8 cellular contexts compared by ENCODE assay signal in the genomic region with DNA sequence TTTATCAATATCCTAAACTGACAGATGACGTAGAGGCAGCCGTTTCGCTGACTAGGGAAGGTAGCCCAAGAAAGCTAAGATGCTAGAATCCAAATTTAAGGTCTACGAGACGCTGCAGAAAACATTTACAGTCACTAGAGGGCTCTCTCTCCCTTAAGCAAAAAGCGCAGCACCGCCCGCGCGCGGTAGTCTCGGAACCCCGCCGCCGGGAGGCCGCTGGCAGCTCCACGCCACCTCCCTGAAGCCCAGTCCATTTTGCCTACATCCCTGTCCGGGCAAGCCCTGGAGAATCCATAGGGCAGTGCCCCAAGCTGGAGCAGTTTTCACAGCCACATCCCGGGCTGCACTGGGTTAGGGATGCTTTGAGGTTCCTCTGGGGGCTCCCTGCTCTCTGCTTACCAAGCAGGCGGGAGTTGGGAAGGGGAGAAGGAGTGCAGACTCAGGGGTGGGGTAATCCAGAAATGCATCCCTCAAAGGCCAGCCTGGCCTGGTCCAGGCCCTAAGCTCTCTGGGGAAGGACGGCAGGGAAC. TPM values are rescaled to one million over a fixed set of nuclear protein-coding genes. Genes with fewer than 3 reads are reported as not detected.
DNase-seq lines count a peak whose midpoint lies in the region; ATAC-seq and TF ChIP-seq lines count a peak whose summit lies in the region.

No MANE protein-coding gene starts in this region.

- no peak overlapping the region for H3K9ac ChIP-seq in HCT116 (ENCODE audit: low read length)

- H3K9me2 ChIP-seq in HCT116 (ENCODE audit: insufficient read depth), result no peaks in the 10 kb centered on the region

- peak overlapping the region; percentile 63 for H3K4me2 ChIP-seq in HCT116 (ENCODE audit: low read length)

- peaks cover 0 to 22% of the 10 kb centered on the region in 2 experiments; a peak in 3 of 4 replicates for H3K4me1 ChIP-seq in HCT116 (ENCODE audit: control insufficient read depth in 1 of 2, insufficient read depth in 2 of 2, low read length in 2 of 2)

- TF ChIP-seq CTCF in HCT116 (IDR thresholded peaks at IDR 0.05 in 2 of 3, conservative IDR thresholded peaks at IDR 0.05 in 1 of 3; ENCODE audit: borderline replicate concordance in 1 of 3, insufficient read depth in 1 of 3, low read depth in 2 of 3, low read length in 2 of 3) (peak; percentile 79 to 97 (median 84)), chondrocyte (IDR thresholded peaks at IDR 0.05) (peak; percentile 90)

- H2AFZ ChIP-seq in HCT116 (ENCODE audit: low read depth, low read length, poor library complexity, severe bottlenecking), result peak overlapping the region; percentile 81

- H3K4me3 Mint-ChIP-seq in chondrocyte (ENCODE audit: unreplicated experiment), result peak overlapping the region; percentile 25

- no peaks in the 10 kb centered on the region for H3K9me3 Mint-ChIP-seq in chondrocyte (ENCODE audit: low read depth)

- TF ChIP-seq RAD21 in HCT116 (IDR thresholded peaks at IDR 0.05; ENCODE audit: low read depth), result peak; percentile 97

- peaks cover 16% of the 10 kb centered on the region for H3K4me1 Mint-ChIP-seq in chondrocyte (ENCODE audit: low read depth)

- no TSS peak for BruUV-seq in HCT116 (replicated peaks; lab: Mats Ljungman, UMichigan)

- H3K27ac ChIP-seq in HCT116 (ENCODE audit: low read depth, low read length), result no peak overlapping the region
- H3K27ac ChIP-seq in layer of hippocampus (ENCODE audit: low read depth, low read length), result peak overlapping the region; percentile 53

- RAD21 ChIA-PET in HCT116 (lab: Charles Lee; ENCODE audit: low non-redundant PET in 1 of 2, low total read pairs in 2 of 2, uncharacterized antibody in 2 of 2, unreplicated experiment in 2 of 2), result interaction anchor here (0.6 to 2.1 kb wide), 13 partner anchors 29 to 170 kb away, joined by 3 to 16 read pairs (median 5); no protein-coding TSS in a partner anchor

- CTCF ChIA-PET in HCT116 (lab: Charles Lee), result interaction anchor here (0.6 to 4.2 kb wide), 34 partner anchors 10 to 457 kb away, joined by 3 to 93 read pairs (median 5); a partner anchor contains a TSS

- peaks cover 51% of the 10 kb centered on the region for H3K27me3 Mint-ChIP-seq in chondrocyte (ENCODE audit: low read depth)

- DNase-seq in AML-193 (lab: John Stamatoyannopoulos, UW) (peak; percentile 50 to 60), HCT116 (ENCODE audit: low read depth, low spot score) (peak; percentile 64), NCI-H446 treated with DMSO at 0.1 percent for 48 hours (lab: John Stamatoyannopoulos, UW) (peak; percentile 60), chondrocyte (ENCODE audit: low spot score) (no peak)
- DNase-seq in activated CD4-positive, CD25-positive, alpha-beta regulatory T cell treated with anti-CD3 and anti-CD28 coated beads, Interleukin-2, amount 50 U/mL, for 72 hours, result peak; percentile 60
- DNase-seq in stimulated activated CD4-positive, alpha-beta T cell treated with anti-CD3 and anti-CD28 coated beads, Interleukin-2, amount 100 ng/mL, for 4 hours (ENCODE audit: low read depth), result peak; percentile 35

- ATAC-seq in HCT116 (peak; percentile 80), HG02938 (IDR thresholded peaks at IDR 0.05; ENCODE audit: unreplicated experiment) (no peak)

- no peak for TF ChIP-seq POLR2A in HCT116 (IDR thresholded peaks at IDR 0.05; ENCODE audit: borderline replicate concordance, extremely low read depth, insufficient read depth, insufficient read length)

- no peaks in the 10 kb centered on the region for H3K27me3 ChIP-seq in HCT116 (ENCODE audit: insufficient read depth, low read length)
- peaks cover 23% of the 10 kb centered on the region for H3K27me3 ChIP-seq in layer of hippocampus (ENCODE audit: control insufficient read depth, insufficient read depth, low read length)

- intact Hi-C loops in HCT116 (cut with micrococcal nuclease), result loop anchor here (1.0 to 2.0 kb wide), 4 partner anchors 76 to 240 kb away; a partner anchor contains a TSS

- no peaks in the 10 kb centered on the region for H4K20me1 ChIP-seq in HCT116 (ENCODE audit: insufficient read depth)

- POLR2A ChIA-PET in HCT116 (lab: Charles Lee), result interaction anchor here (0.8 to 1.5 kb wide), 3 partner anchors 11 to 164 kb away, joined by 3 to 5 read pairs (median 3); no protein-coding TSS in a partner anchor

- no peaks in the 10 kb centered on the region for H3K36me3 ChIP-seq in HCT116 (ENCODE audit: control insufficient read depth in 1 of 2, insufficient read depth in 2 of 2, low read length in 2 of 2)

- no peaks in the 10 kb centered on the region for H3K79me2 ChIP-seq in HCT116 (ENCODE audit: insufficient read depth, low read length)

- H3K9me3 ChIP-seq in HCT116 (ENCODE audit: control insufficient read depth in 1 of 2, insufficient read depth in 1 of 2, low read depth in 1 of 2, low read length in 2 of 2), result no peaks in the 10 kb centered on the region

- no peaks in the 10 kb centered on the region for H3K36me3 Mint-ChIP-seq in chondrocyte (ENCODE audit: low read depth)

- H3K4me3 ChIP-seq in HCT116 (replicated peaks in 1 of 2; ENCODE audit: low read depth in 1 of 2, low read length in 2 of 2), result no peak overlapping the region; a peak in 1 of 4 replicates

- H3K27ac Mint-ChIP-seq in chondrocyte (ENCODE audit: unreplicated experiment), result no peak overlapping the region

TF ChIP-seq in HCT116, 20 proteins besides CTCF, POLR2A, EP300 and RAD21:
- no peak for TF ChIP-seq CBX3 (IDR thresholded peaks at IDR 0.05; ENCODE audit: low read depth)
- TF ChIP-seq YY1 (IDR thresholded peaks at IDR 0.05; ENCODE audit: extremely low read depth, insufficient replicate concordance, low read depth, low read length), result peak; percentile 31

RNA-seq across cellular contexts. Expression of a gene that starts 1.5 kb away (rescaled TPM):
- 8.4 TPM for total RNA-seq in HCT116 (2021; ENCODE audit: unreplicated experiment)
- polyA plus RNA-seq in HCT116 (2012), result 5.3 and 6.0 TPM in 2 replicates
- total RNA-seq in chondrocyte, result 0.25 to 0.44 TPM (median 0.26 TPM) in 3 replicates
